In genomic region chr17:75032896-75033294, GRCh38 we compare ENCODE assay signal across 8 cellular contexts. TPM values are rescaled to one million over a fixed set of nuclear protein-coding genes. Genes with fewer than 3 reads are reported as not detected.
DNase-seq lines count a peak whose midpoint lies in the region; ATAC-seq, FAIRE-seq and TF ChIP-seq lines count a peak whose summit lies in the region.

No MANE protein-coding gene starts in this region.

- H3K27ac ChIP-seq in suprapubic skin = peak overlapping the region; percentile 85
- no peak overlapping the region for H3K27ac ChIP-seq in small intestine (ENCODE audit: low read depth in 1 of 2, low read length in 1 of 2)

- H3K4me3 ChIP-seq in iPS-18c (ENCODE audit: insufficient read depth, low read depth, low read length) = peak overlapping the region; percentile 20; the same call in 1 of the 2 replicates
- peak overlapping the region; percentile 59 for H3K4me3 ChIP-seq in suprapubic skin
- no peak overlapping the region for H3K4me3 ChIP-seq in small intestine (ENCODE audit: low read depth in 1 of 2, low read length in 2 of 2)

- no peak for DNase-seq in activated T-cell treated with anti-CD3 and anti-CD28 coated beads, Interleukin-2, amount 50 U/mL, for 72 hours
- DNase-seq in activated T-cell treated with anti-CD3 and anti-CD28 coated beads for 4 hours = no peak
- DNase-seq in activated B cell treated with CpG ODN at 0.5 μM for 24 hours = no peak
- DNase-seq in suprapubic skin (ENCODE audit: low spot score in 2 of 2) = no peak
- no peak for DNase-seq in hippocampal formation (lab: John Stamatoyannopoulos, UW)
- no peak for DNase-seq in small intestine

- TF ChIP-seq CTCF in activated B cell treated with CpG ODN at 0.5 μM for 24 hours (IDR thresholded peaks at IDR 0.05) (no peak), suprapubic skin (IDR thresholded peaks at IDR 0.05) (no peak)

- no peak for FAIRE-seq in small intestine (lab: Jason Lieb, UNC)

- TF ChIP-seq EP300 in suprapubic skin (IDR thresholded peaks at IDR 0.05) = no peak

- H3K9me3 Mint-ChIP-seq in activated T-cell treated with anti-CD3 and anti-CD28 coated beads, Interleukin-2, amount 50 U/mL, for 72 hours = peaks cover 0 to 2% of the 10 kb centered on the region in 2 donors
- peaks cover 3% of the 10 kb centered on the region for H3K9me3 Mint-ChIP-seq in activated B cell treated with CpG ODN at 0.5 μM for 24 hours

- peaks cover 2% of the 10 kb centered on the region for H3K36me3 ChIP-seq in suprapubic skin
- no peaks in the 10 kb centered on the region for H3K36me3 ChIP-seq in small intestine (ENCODE audit: control insufficient read depth in 2 of 2, insufficient read depth in 2 of 2, low read length in 2 of 2)

- H3K4me3 Mint-ChIP-seq in activated T-cell treated with anti-CD3 and anti-CD28 coated beads, Interleukin-2, amount 50 U/mL, for 72 hours = peak overlapping the region; percentile 90 to 92
- peak overlapping the region; percentile 91 for H3K4me3 Mint-ChIP-seq in activated B cell treated with CpG ODN at 0.5 μM for 24 hours

- peaks cover 0 to 3% of the 10 kb centered on the region in 2 donors for H3K36me3 Mint-ChIP-seq in activated T-cell treated with anti-CD3 and anti-CD28 coated beads, Interleukin-2, amount 50 U/mL, for 72 hours (ENCODE audit: insufficient read depth in 2 of 2)
- peaks cover 5% of the 10 kb centered on the region for H3K36me3 Mint-ChIP-seq in activated B cell treated with CpG ODN at 0.5 μM for 24 hours (ENCODE audit: low read depth)

- CTCF ChIA-PET in activated B cell treated with CpG ODN at 0.5 μM for 24 hours (lab: Charles Lee) = interaction anchor here (2.0 kb wide), 1 partner anchor 20 kb away, joined by 6 read pairs; the partner anchor contains the start of gene MRPL58

- no peaks in the 10 kb centered on the region for H3K27me3 ChIP-seq in suprapubic skin
- H3K27me3 ChIP-seq in small intestine (ENCODE audit: control insufficient read depth in 2 of 2, insufficient read depth in 2 of 2, low read length in 2 of 2) = no peaks in the 10 kb centered on the region

- TF ChIP-seq POLR2A in suprapubic skin (IDR thresholded peaks at IDR 0.05) = no peak

- intact Hi-C loops in activated B cell treated with CpG ODN at 0.5 μM for 24 hours (cut with micrococcal nuclease) = loop anchor here (1.0 to 5.0 kb wide), 2 partner anchors 21 to 149 kb away; partner anchors contain the start of genes MRPL58 and SUMO2

- WGBS in suprapubic skin = 0% methylated on average over 8 of the region's 8 CpGs
- WGBS in small intestine, 3 donors = 6 to 8% (median 6%) methylated on average over 8 of the region's 8 CpGs

- H3K9me3 ChIP-seq in iPS-18c (ENCODE audit: control insufficient read depth, insufficient read depth, low read length) (peaks cover 11% of the 10 kb centered on the region), suprapubic skin (no peaks in the 10 kb centered on the region), small intestine (ENCODE audit: control insufficient read depth, low read depth) (no peaks in the 10 kb centered on the region)

- POLR2A ChIA-PET in activated B cell treated with CpG ODN at 0.5 μM for 24 hours (lab: Charles Lee) = interaction anchor here (0.5 to 1.6 kb wide), 3 partner anchors 19 to 752 kb away, joined by 3 to 14 read pairs (median 3); partner anchors contain the start of genes MRPL58 and UNK

- no peak for ATAC-seq in activated T-cell treated with anti-CD3 and anti-CD28 coated beads, Interleukin-2, amount 50 U/mL, for 72 hours (replicated peaks in 1 of 2)
- no peak for ATAC-seq in activated B cell treated with CpG ODN at 0.5 μM for 24 hours (ENCODE audit: low read depth)
- ATAC-seq in GM18870 (IDR thresholded peaks at IDR 0.05; ENCODE audit: unreplicated experiment) = no peak

- H3K27ac Mint-ChIP-seq in activated T-cell treated with anti-CD3 and anti-CD28 coated beads, Interleukin-2, amount 50 U/mL, for 72 hours = no peak overlapping the region
- H3K27ac Mint-ChIP-seq in activated B cell treated with CpG ODN at 0.5 μM for 24 hours = no peak overlapping the region

- H3K4me1 Mint-ChIP-seq in activated T-cell treated with anti-CD3 and anti-CD28 coated beads, Interleukin-2, amount 50 U/mL, for 72 hours (ENCODE audit: low read depth) = peaks cover 49% of the 10 kb centered on the region
- H3K4me1 Mint-ChIP-seq in activated B cell treated with CpG ODN at 0.5 μM for 24 hours = peaks cover 34% of the 10 kb centered on the region

- H3K27me3 Mint-ChIP-seq in activated T-cell treated with anti-CD3 and anti-CD28 coated beads, Interleukin-2, amount 50 U/mL, for 72 hours (ENCODE audit: low read depth) = no peaks in the 10 kb centered on the region
- H3K27me3 Mint-ChIP-seq in activated B cell treated with CpG ODN at 0.5 μM for 24 hours = peaks cover 1% of the 10 kb centered on the region

- peaks cover 46% of the 10 kb centered on the region for H3K4me1 ChIP-seq in suprapubic skin
- no peaks in the 10 kb centered on the region for H3K4me1 ChIP-seq in small intestine (ENCODE audit: control insufficient read depth in 2 of 2, insufficient read depth in 1 of 2, low read depth in 1 of 2, low read length in 1 of 2)

RNA-seq across cellular contexts. Expression of gene ATP5PD, which starts 13.9 kb away (rescaled TPM):
- total RNA-seq in activated T-cell treated with anti-CD3 and anti-CD28 coated beads, Interleukin-2, amount 50 U/mL, for 72 hours = 100 to 1,000 TPM; 125 to 147 TPM
- 158 and 181 TPM in 2 replicates for total RNA-seq in activated B cell treated with CpG ODN at 0.5 μM for 24 hours
- 100 to 1,000 TPM; 167 to 312 (median 272) TPM for total RNA-seq in suprapubic skin
- 100 to 1,000 TPM; 494 to 919 (median 724) TPM for polyA plus RNA-seq in small intestine

RNA-seq across cellular contexts. Expression of gene KCTD2, which starts 14.1 kb away (rescaled TPM):
- total RNA-seq in activated T-cell treated with anti-CD3 and anti-CD28 coated beads, Interleukin-2, amount 50 U/mL, for 72 hours = 10 to 100 TPM; 21.4 to 24.1 TPM
- 19.5 and 20.2 TPM in 2 replicates for total RNA-seq in activated B cell treated with CpG ODN at 0.5 μM for 24 hours
- 10 to 100 TPM; 25.3 to 37.7 (median 31.3) TPM for total RNA-seq in suprapubic skin
- polyA plus RNA-seq in small intestine = 10 to 100 TPM; 12.3 to 18.0 (median 13.8) TPM

RNA-seq across cellular contexts. Expression of gene MRPL58, which starts 20.4 kb away (rescaled TPM):
- 10 to 100 TPM; 39.1 to 50.6 TPM for total RNA-seq in activated T-cell treated with anti-CD3 and anti-CD28 coated beads, Interleukin-2, amount 50 U/mL, for 72 hours
- total RNA-seq in activated B cell treated with CpG ODN at 0.5 μM for 24 hours = 28.4 and 31.8 TPM in 2 replicates
- 10 to 100 TPM; 20.2 to 68.2 (median 46.7) TPM for total RNA-seq in suprapubic skin
- 10 to 100 TPM; 42.7 to 73.0 (median 48.8) TPM for polyA plus RNA-seq in small intestine

RNA-seq across cellular contexts. Expression of gene CDR2L, which starts 45.5 kb away (rescaled TPM):
- under 1 TPM; 0.56 to 0.72 TPM for total RNA-seq in activated T-cell treated with anti-CD3 and anti-CD28 coated beads, Interleukin-2, amount 50 U/mL, for 72 hours
- total RNA-seq in activated B cell treated with CpG ODN at 0.5 μM for 24 hours (not detected in 2 replicates), suprapubic skin (1 to 10 TPM; 5.6 to 8.6 (median 6.9) TPM)
- 10 to 100 TPM; 25.4 to 39.6 (median 28.9) TPM for polyA plus RNA-seq in small intestine

RNA-seq across cellular contexts. Expression of gene SLC16A5, which starts 54.9 kb away (rescaled TPM):
- total RNA-seq in activated T-cell treated with anti-CD3 and anti-CD28 coated beads, Interleukin-2, amount 50 U/mL, for 72 hours = 1 to 10 TPM; 7.5 to 9.8 TPM
- total RNA-seq in activated B cell treated with CpG ODN at 0.5 μM for 24 hours (4.9 and 5.7 TPM in 2 replicates), suprapubic skin (10 to 100 TPM; 59.1 to 93.3 (median 61.4) TPM)
- 10 to 100 TPM; 23.5 to 35.4 (median 32.2) TPM for polyA plus RNA-seq in small intestine

Comparison
In these comparisons a context has a peak if more than half of its experiments do, and no peak if none do; other contexts are left out.
1. H3K4me3 ChIP-seq: peak in iPS-18c (single experiment) and suprapubic skin (single experiment); none in small intestine (0 of 2).